ENCODE assay signal across 9 cellular contexts in the genomic region with DNA sequence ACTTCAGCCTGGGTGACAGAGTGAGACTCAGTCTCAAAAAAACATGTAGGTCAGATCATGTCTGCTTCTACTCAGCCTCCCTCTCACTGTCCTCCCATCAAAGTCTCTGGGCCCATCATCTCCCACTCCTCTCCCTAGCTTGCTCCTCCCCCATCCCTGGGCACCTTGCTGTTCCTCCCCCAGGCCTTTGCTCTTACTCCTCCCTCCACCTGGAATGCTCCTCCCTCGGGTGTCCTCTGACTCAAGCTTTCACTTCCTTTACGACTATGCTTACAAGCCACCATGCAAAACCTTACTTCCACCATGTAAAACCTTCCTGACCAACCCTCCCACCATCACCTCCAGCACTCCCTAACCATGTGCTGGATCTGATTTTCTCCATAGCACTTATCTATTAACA. TPM values are rescaled to one million over a fixed set of nuclear protein-coding genes. Genes with fewer than 3 reads are reported as not detected.
DNase-seq lines count a peak whose midpoint lies in the region; ATAC-seq and TF ChIP-seq lines count a peak whose summit lies in the region.
"Had no signal": no experiment of that assay in that cellular context is flagged by ENCODE, and none has a peak within 500 bp of the region (broad histone marks: within the 10 kb centered on the region; RNA-seq: fewer than 3 reads in every experiment).

No MANE protein-coding gene starts in this region.

- TF ChIP-seq CTCF in dorsolateral prefrontal cortex (IDR thresholded peaks at IDR 0.05 in 54 of 56, conservative IDR thresholded peaks at IDR 0.05 in 2 of 56; ENCODE audit: low read depth in 1 of 56, partially characterized antibody in 56 of 56) (no peak), mesothelial cell of epicardium (IDR thresholded peaks at IDR 0.05; ENCODE audit: unreplicated experiment) (no peak)

- ATAC-seq in GM19455 (IDR thresholded peaks at IDR 0.05; ENCODE audit: unreplicated experiment) (peak; percentile 90), HG03432 (IDR thresholded peaks at IDR 0.05; ENCODE audit: unreplicated experiment) (peak; percentile 89)

- no peak overlapping the region for H3K4me3 Mint-ChIP-seq in mesothelial cell of epicardium
- H3K4me3 Mint-ChIP-seq: nephron had no signal

- peak; percentile 10 for DNase-seq in EH (ENCODE audit: low read depth)
- no peak for DNase-seq in dorsolateral prefrontal cortex
- no peak for DNase-seq in Ammon's horn (ENCODE audit: low spot score)
- DNase-seq in RPMI8226 = no peak
- DNase-seq in mesothelial cell of epicardium (ENCODE audit: low spot score in 2 of 2, unreplicated experiment in 2 of 2) = no peak
- no peak for DNase-seq in GM03348 (ENCODE audit: low spot score)

- peak overlapping the region in 40 of 59 donors; percentile 9 to 72 (median 40) for H3K27ac ChIP-seq in dorsolateral prefrontal cortex

- intact Hi-C loops in dorsolateral prefrontal cortex (cut with DNase I) = no loop called here

- peaks cover 53% of the 10 kb centered on the region for H3K36me3 Mint-ChIP-seq in mesothelial cell of epicardium

- no peaks in the 10 kb centered on the region for H3K27me3 ChIP-seq in dorsolateral prefrontal cortex

- no peak overlapping the region for H3K4me3 ChIP-seq in dorsolateral prefrontal cortex

- H3K27ac Mint-ChIP-seq in mesothelial cell of epicardium = no peak overlapping the region

- no peaks in the 10 kb centered on the region for H3K4me1 Mint-ChIP-seq in mesothelial cell of epicardium

- no peaks in the 10 kb centered on the region for H3K27me3 Mint-ChIP-seq in mesothelial cell of epicardium (ENCODE audit: low read depth)

- no peaks in the 10 kb centered on the region for H3K9me3 Mint-ChIP-seq in mesothelial cell of epicardium
- H3K9me3 Mint-ChIP-seq: nephron had no signal

RNA-seq across cellular contexts. Expression of a gene that starts 51.5 kb away (rescaled TPM):
- total RNA-seq in dorsolateral prefrontal cortex (10 to 100 TPM; 24.4 to 67.2 (median 41.4) TPM), mesothelial cell of epicardium (22.9 to 23.8 TPM (median 23.6 TPM) in 3 replicates)
